Comparison of ENCODE assay signal across 22 cellular contexts in genomic region chr1:116242741-116243140, GRCh38.
DNase-seq lines count a peak whose midpoint lies in the region; ATAC-seq and TF ChIP-seq lines count a peak whose summit lies in the region.
"Had no signal": no experiment of that assay in that cellular context is flagged by ENCODE, and none has a peak within 500 bp of the region (broad histone marks: within the 10 kb centered on the region; RNA-seq: fewer than 3 reads in every experiment).

No MANE protein-coding gene starts in this region.

- H3K36me3 ChIP-seq in mammary epithelial cell (ENCODE audit: insufficient read depth, low read length) = no peaks in the 10 kb centered on the region
- H3K36me3 ChIP-seq in mucosa of descending colon (ENCODE audit: low read depth) = no peaks in the 10 kb centered on the region
- no peaks in the 10 kb centered on the region for H3K36me3 ChIP-seq in thyroid gland
- H3K36me3 ChIP-seq: BE2C, heart left ventricle, uterus had no signal

- H3K4me1 Mint-ChIP-seq in MCF 10A (ENCODE audit: insufficient read depth, unreplicated experiment) = peaks cover 14% of the 10 kb centered on the region
- H3K4me1 Mint-ChIP-seq: activated CD4-positive, alpha-beta memory T cell treated with anti-CD3 and anti-CD28 coated beads, Interleukin-2, amount 10 ng/mL, durations not matched to agents 7 days and 5 days had no signal

- H3K27me3 ChIP-seq in mammary epithelial cell (ENCODE audit: insufficient read depth, low read length) (no peaks in the 10 kb centered on the region), thyroid gland (no peaks in the 10 kb centered on the region)
- H3K27me3 ChIP-seq: BE2C, dorsolateral prefrontal cortex, uterus had no signal

- in situ Hi-C loops in mammary epithelial cell (cut with MboI; ENCODE audit: low sequenced_read_pairs in 2 of 2) = loop anchor here in 1 of 2 donors (25.0 kb wide), 1 partner anchor 95 kb away; no protein-coding TSS in a partner anchor

- H3K27ac ChIP-seq in mammary epithelial cell (ENCODE audit: insufficient read depth, low read depth, low read length) (no peak overlapping the region), VCaP (peak overlapping the region; percentile 69), thyroid gland (peak overlapping the region; percentile 72 to 83 (median 76))
- H3K27ac ChIP-seq: dorsolateral prefrontal cortex, heart left ventricle, uterus had no signal

- TF ChIP-seq POLR2A in thyroid gland (IDR thresholded peaks at IDR 0.05) = peak in 1 of 2 donors; percentile 9

- no peak overlapping the region for H3K9ac ChIP-seq in mammary epithelial cell (ENCODE audit: insufficient read depth, low read length)

- dilution Hi-C loops in mammary epithelial cell (cut with HindIII; ENCODE audit: low sequenced_read_pairs) = loop anchor here (5.0 to 25.0 kb wide), 2 partner anchors 35 to 95 kb away; no protein-coding TSS in a partner anchor

- 74% methylated on average over 7 of the region's 7 CpGs for WGBS in mammary epithelial cell (ENCODE audit: low coverage, missing lambda C conversion rate)
- 55 to 57% methylated on average over 7 of the region's 7 CpGs for WGBS in thyroid gland, 2 donors

- no peak for DNase-seq in MCF 10A (ENCODE audit: unreplicated experiment)
- DNase-seq in mammary epithelial cell = no peak
- DNase-seq in mucosa of descending colon = peak; percentile 78 to 84 (median 83)
- peak; percentile 49 to 62 for DNase-seq in thyroid gland
- DNase-seq in RKO (ENCODE audit: low spot score) = no peak
- no peak for DNase-seq in activated naive CD4-positive, alpha-beta T cell treated with Interleukin-2 at 50 U/mL for 16 hours
- no peak for DNase-seq in stimulated activated CD4-positive, alpha-beta T cell treated with anti-CD3 and anti-CD28 coated beads, Interleukin-4, amount 100 ng/mL, for 4 hours
- DNase-seq: activated CD4-positive, alpha-beta memory T cell treated with anti-CD3 and anti-CD28 coated beads, Interleukin-2, amount 10 ng/mL, durations not matched to agents 7 days and 5 days; activated CD4-positive, CD25-positive, alpha-beta regulatory T cell; activated naive CD8-positive, alpha-beta T cell treated with anti-CD3 and anti-CD28 coated beads for 36 hours; BE2C; dorsolateral prefrontal cortex; HCEC 1CT; heart left ventricle; NCI-H1092; NCI-H345; NCI-H774; T-helper 9 cell; uterus had no signal

- H3K4me3 ChIP-seq in mammary epithelial cell (replicated peaks in 1 of 3; ENCODE audit: insufficient read depth in 1 of 3, low read depth in 2 of 3, low read length in 3 of 3) (no peak overlapping the region), mucosa of descending colon (no peak overlapping the region), thyroid gland (replicated peaks in 1 of 3) (no peak overlapping the region)
- H3K4me3 ChIP-seq: dorsolateral prefrontal cortex, GM12878, heart left ventricle, uterus had no signal

- H3K9me3 ChIP-seq in mammary epithelial cell (replicated peaks; ENCODE audit: insufficient read depth, low read length) (no peaks in the 10 kb centered on the region), mucosa of descending colon (no peaks in the 10 kb centered on the region), thyroid gland (no peaks in the 10 kb centered on the region)
- H3K9me3 ChIP-seq: BE2C, heart left ventricle, uterus had no signal

- H3K27ac Mint-ChIP-seq in MCF 10A (ENCODE audit: low read depth, unreplicated experiment) = peak overlapping the region; percentile 54
- H3K27ac Mint-ChIP-seq: activated CD4-positive, alpha-beta memory T cell treated with anti-CD3 and anti-CD28 coated beads, Interleukin-2, amount 10 ng/mL, durations not matched to agents 7 days and 5 days; activated naive CD8-positive, alpha-beta T cell treated with anti-CD3 and anti-CD28 coated beads for 36 hours; activated T-helper 2 cell treated with anti-CD3 and anti-CD28 coated beads, Interferon-gamma antibody, Interleukin-2, Interleukin-4, amounts not matched to agents 10 μg/mL and 5 μg/mL and 100 μg/mL, durations not matched to agents 14 hours and 24 hours and 36 hours had no signal

- TF ChIP-seq CTCF in MCF 10A (IDR thresholded peaks at IDR 0.05; ENCODE audit: unreplicated experiment) = no peak
- TF ChIP-seq CTCF in mammary epithelial cell (conservative IDR thresholded peaks at IDR 0.05 in 1 of 2, IDR thresholded peaks at IDR 0.05 in 1 of 2; ENCODE audit: extremely low read depth in 1 of 2, insufficient read depth in 1 of 2, low read depth in 1 of 2, low read length in 2 of 2) = no peak
- TF ChIP-seq CTCF in VCaP (conservative IDR thresholded peaks at IDR 0.05) = no peak
- no peak for TF ChIP-seq CTCF in mucosa of descending colon (IDR thresholded peaks at IDR 0.05)
- TF ChIP-seq CTCF in thyroid gland (IDR thresholded peaks at IDR 0.05) = no peak

- CTCF ChIA-PET in MCF 10A (lab: Yijun Ruan, JAX) (no interaction called here), mammary epithelial cell (lab: Charles Lee; ENCODE audit: low non-redundant PET) (no interaction called here)

- ATAC-seq in mucosa of descending colon = peak; percentile 94
- ATAC-seq: GM12878 had no signal

- H3K9me3 Mint-ChIP-seq in MCF 10A (ENCODE audit: unreplicated experiment) = no peaks in the 10 kb centered on the region
- H3K9me3 Mint-ChIP-seq: activated CD4-positive, alpha-beta memory T cell treated with anti-CD3 and anti-CD28 coated beads, Interleukin-2, amount 10 ng/mL, durations not matched to agents 7 days and 5 days; activated naive CD8-positive, alpha-beta T cell treated with anti-CD3 and anti-CD28 coated beads for 36 hours; activated T-helper 2 cell treated with anti-CD3 and anti-CD28 coated beads, Interferon-gamma antibody, Interleukin-2, Interleukin-4, amounts not matched to agents 10 μg/mL and 5 μg/mL and 100 μg/mL, durations not matched to agents 14 hours and 24 hours and 36 hours had no signal

- BruUV-seq in MCF 10A (replicated peaks; lab: Mats Ljungman, UMichigan) = no TSS peak
- no TSS peak for BruUV-seq in mammary epithelial cell (replicated peaks; lab: Mats Ljungman, UMichigan)

- H3K4me1 ChIP-seq in mammary epithelial cell (ENCODE audit: insufficient read depth, low read length) (no peaks in the 10 kb centered on the region), mucosa of descending colon (ENCODE audit: low read depth) (peaks cover 23% of the 10 kb centered on the region), thyroid gland (peaks cover 18 to 30% of the 10 kb centered on the region in 2 donors)
- H3K4me1 ChIP-seq: BE2C, uterus had no signal

- H3K4me2 ChIP-seq in mammary epithelial cell (ENCODE audit: insufficient read depth, low read depth, low read length) = no peak overlapping the region

- H3K79me2 ChIP-seq in mammary epithelial cell (ENCODE audit: insufficient read depth, low read length) = no peaks in the 10 kb centered on the region

- no peaks in the 10 kb centered on the region for H3K36me3 Mint-ChIP-seq in MCF 10A (ENCODE audit: insufficient read depth, unreplicated experiment)
- H3K36me3 Mint-ChIP-seq: activated naive CD8-positive, alpha-beta T cell treated with anti-CD3 and anti-CD28 coated beads for 36 hours had no signal

- intact Hi-C loops in MCF 10A (cut with micrococcal nuclease) = no loop called here
- intact Hi-C loops in mammary epithelial cell (cut with micrococcal nuclease) = no loop called here
- intact Hi-C loops in mucosa of descending colon (cut with DNase I, micrococcal nuclease) = no loop called here
- intact Hi-C loops in thyroid gland (cut with DNase I) = no loop called here

- no peak overlapping the region for H2AFZ ChIP-seq in mammary epithelial cell (ENCODE audit: low read depth, low read length)

- H4K20me1 ChIP-seq in mammary epithelial cell (ENCODE audit: insufficient read depth, low read length) = no peaks in the 10 kb centered on the region

- POLR2A ChIA-PET in MCF 10A (lab: Yijun Ruan, JAX) = interaction anchor here (0.7 to 1.2 kb wide), 4 partner anchors 16 to 133 kb away, joined by 3 to 5 read pairs (median 3); partner anchors contain the start of gene ATP1A1

- H3K4me3 Mint-ChIP-seq in MCF 10A (ENCODE audit: unreplicated experiment) = no peak overlapping the region
- H3K4me3 Mint-ChIP-seq: activated CD4-positive, alpha-beta memory T cell treated with anti-CD3 and anti-CD28 coated beads, Interleukin-2, amount 10 ng/mL, durations not matched to agents 7 days and 5 days; activated naive CD8-positive, alpha-beta T cell treated with anti-CD3 and anti-CD28 coated beads for 36 hours had no signal

- H3K27me3 Mint-ChIP-seq in MCF 10A (ENCODE audit: insufficient read depth, unreplicated experiment) = no peaks in the 10 kb centered on the region
- H3K27me3 Mint-ChIP-seq: activated naive CD8-positive, alpha-beta T cell treated with anti-CD3 and anti-CD28 coated beads for 36 hours had no signal

Comparison
In these comparisons a context has a peak if more than half of its experiments do, and no peak if none do; other contexts are left out.
1. DNase-seq: peak in mucosa of descending colon (3 of 3) and thyroid gland (2 of 2); none in MCF 10A (single experiment), mammary epithelial cell (single experiment), RKO (single experiment), activated naive CD4-positive, alpha-beta T cell treated with Interleukin-2 at 50 U/mL for 16 hours (single experiment) and stimulated activated CD4-positive, alpha-beta T cell treated with anti-CD3 and anti-CD28 coated beads, Interleukin-4, amount 100 ng/mL, for 4 hours (0 of 2).